In the genomic region with DNA sequence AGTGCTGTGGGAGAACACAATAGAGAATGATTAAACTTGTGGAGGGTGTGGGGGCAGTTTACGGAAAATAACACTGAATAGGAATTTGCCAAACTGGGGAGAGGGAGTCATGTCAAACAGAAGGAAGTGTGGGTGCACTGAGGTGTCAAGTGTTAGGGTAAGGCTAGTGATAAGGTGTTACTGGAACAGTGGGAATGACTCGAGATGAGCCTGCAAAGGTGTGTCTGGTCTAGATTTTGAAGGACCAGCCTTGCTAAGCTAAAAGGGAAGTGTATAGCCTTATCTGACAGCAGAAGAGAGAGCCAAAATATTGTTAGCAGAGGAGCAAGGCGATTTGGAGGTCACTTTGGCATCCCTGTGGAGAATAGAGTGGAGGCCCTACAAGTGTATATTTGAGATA, we compare ENCODE assay signal across 12 cellular contexts.
"Had no signal": no experiment of that assay in that cellular context is flagged by ENCODE, and none has a peak within 500 bp of the region (broad histone marks: within the 10 kb centered on the region; RNA-seq: fewer than 3 reads in every experiment).

No MANE protein-coding gene starts in this region.

- H3K27me3 Mint-ChIP-seq: memory B cell; stimulated activated memory B cell treated with anti-CD40 and anti-IgM and Interleukin-4, amounts not matched to agents 10 μg/mL and 1 μg/mL and 100 μg/mL, for 72 hours had no signal

- H3K4me3 ChIP-seq: colonic mucosa, uterus had no signal

- H3K27ac Mint-ChIP-seq: memory B cell; stimulated activated memory B cell treated with anti-CD40 and anti-IgM and Interleukin-4, amounts not matched to agents 10 μg/mL and 1 μg/mL and 100 μg/mL, for 72 hours had no signal

- H3K9me3 Mint-ChIP-seq: memory B cell; natural killer cell; stimulated activated memory B cell treated with anti-CD40 and anti-IgM and Interleukin-4, amounts not matched to agents 10 μg/mL and 1 μg/mL and 100 μg/mL, for 72 hours had no signal

- H3K36me3 Mint-ChIP-seq: natural killer cell had no signal

- DNase-seq: activated CD4-positive, CD25-positive, alpha-beta regulatory T cell treated with anti-CD3 and anti-CD28 coated beads, Interleukin-2, amount 50 U/mL, for 72 hours; activated gamma-delta T cell treated with Interleukin-2 at 50 U/mL for 16 hours; activated T-cell treated with anti-CD3 and anti-CD28 coated beads, Interleukin-2, amount 50 U/mL, for 1 hour; colonic mucosa; foreskin keratinocyte; kidney glomerular epithelial cell; left ventricle myocardium superior; natural killer cell; stimulated activated CD4-positive, alpha-beta T cell treated with anti-CD3 and anti-CD28 coated beads, Interleukin-2, amount 100 ng/mL, for 48 hours; uterus had no signal

- H3K4me3 Mint-ChIP-seq: memory B cell; natural killer cell; stimulated activated memory B cell treated with anti-CD40 and anti-IgM and Interleukin-4, amounts not matched to agents 10 μg/mL and 1 μg/mL and 100 μg/mL, for 72 hours had no signal
